Comparison of ENCODE assay signal across 13 cellular contexts in genomic region chr19:31002852-31003251, GRCh38.
"Had no signal": no experiment of that assay in that cellular context is flagged by ENCODE, and none has a peak within 500 bp of the region (broad histone marks: within the 10 kb centered on the region; RNA-seq: fewer than 3 reads in every experiment).

No MANE protein-coding gene starts in this region.

- H3K4me1 ChIP-seq: gastrocnemius medialis, right lobe of liver, spleen, transverse colon had no signal

- H3K9me3 ChIP-seq: gastrocnemius medialis, right lobe of liver, transverse colon had no signal

- DNase-seq: activated CD4-positive, alpha-beta T cell treated with anti-CD3 and anti-CD28 coated beads for 36 hours; activated CD8-positive, alpha-beta T cell treated with anti-CD3 and anti-CD28 coated beads, Interleukin-2, amount 10 ng/mL, durations not matched to agents 7 days and 5 days; activated naive CD4-positive, alpha-beta T cell; gastrocnemius medialis; naive thymus-derived CD4-positive, alpha-beta T cell; right lobe of liver; spleen; stimulated activated CD4-positive, alpha-beta T cell treated with anti-CD3 and anti-CD28 coated beads, Interleukin-1b, Interleukin-23, amount 100 ng/mL, for 48 hours; stimulated activated naive B cell treated with anti-CD40 and anti-IgM and Interleukin-4, amounts not matched to agents 10 μg/mL and 1 μg/mL and 100 μg/mL, for 72 hours; SW 1271; transverse colon had no signal

- H3K4me3 ChIP-seq: cardiac muscle cell, gastrocnemius medialis, lung, right lobe of liver, spleen, transverse colon had no signal

- H3K27me3 ChIP-seq: gastrocnemius medialis, right lobe of liver had no signal

- ATAC-seq: activated CD4-positive, alpha-beta T cell treated with anti-CD3 and anti-CD28 coated beads for 36 hours; activated CD8-positive, alpha-beta T cell treated with anti-CD3 and anti-CD28 coated beads, Interleukin-2, amount 10 ng/mL, durations not matched to agents 7 days and 5 days; gastrocnemius medialis; naive thymus-derived CD4-positive, alpha-beta T cell; right lobe of liver; stimulated activated naive B cell treated with anti-CD40 and anti-IgM and Interleukin-4, amounts not matched to agents 10 μg/mL and 1 μg/mL and 100 μg/mL, for 72 hours had no signal

- H3K36me3 ChIP-seq: cardiac muscle cell, gastrocnemius medialis, right lobe of liver, spleen, transverse colon had no signal

- H3K27ac ChIP-seq: cardiac muscle cell, gastrocnemius medialis, right lobe of liver, spleen, transverse colon had no signal
